8 cellular contexts compared by ENCODE assay signal in the genomic region with DNA sequence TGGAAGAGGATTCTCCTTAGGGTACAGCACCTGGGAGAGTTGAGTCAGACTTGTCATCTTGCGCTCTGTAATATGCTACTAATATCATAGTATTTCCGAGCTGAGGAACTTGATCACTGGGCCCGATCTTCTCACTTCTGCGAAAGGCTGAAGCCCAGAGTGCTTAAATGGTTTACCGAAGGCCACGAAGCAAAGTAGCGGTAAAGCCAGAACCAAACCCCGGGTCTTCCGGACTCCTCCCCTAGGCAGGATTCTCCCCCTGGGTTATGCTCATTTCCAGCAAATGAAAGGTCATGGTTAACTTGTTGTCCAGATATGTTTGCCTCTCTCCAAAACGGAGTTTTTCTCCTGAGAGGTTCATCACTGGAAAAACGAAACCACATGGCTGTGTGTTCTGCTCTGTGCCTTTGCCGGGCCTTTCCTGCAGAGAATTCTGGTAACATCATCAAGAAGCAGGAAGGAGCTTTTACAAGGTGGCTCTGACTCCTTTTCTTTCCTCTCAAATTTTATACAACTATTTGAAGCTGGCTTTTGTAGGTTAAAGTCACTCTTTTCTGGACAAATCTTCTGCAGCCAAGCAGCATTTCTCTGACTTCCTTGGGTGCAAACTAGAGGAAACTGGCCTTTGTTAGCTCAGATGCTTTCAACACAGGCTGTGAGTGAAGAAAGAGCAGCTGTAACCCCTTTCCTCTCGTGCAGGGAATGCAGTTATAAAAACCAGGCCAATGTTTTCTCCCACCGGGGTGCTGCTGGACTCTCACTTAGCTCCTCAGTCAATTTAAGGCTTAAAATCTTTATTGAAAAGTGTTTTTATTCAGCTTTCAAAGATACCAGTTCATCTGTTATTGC. TPM values are rescaled to one million over a fixed set of nuclear protein-coding genes. Genes with fewer than 3 reads are reported as not detected.
DNase-seq lines count a peak whose midpoint lies in the region; ATAC-seq and TF ChIP-seq lines count a peak whose summit lies in the region.

No MANE protein-coding gene starts in this region.

- TF ChIP-seq EP300 in upper lobe of left lung (IDR thresholded peaks at IDR 0.05) = no peak

- H3K9me3 ChIP-seq in upper lobe of left lung = no peaks in the 10 kb centered on the region

- H3K4me3 Mint-ChIP-seq in activated CD4-positive, alpha-beta T cell treated with anti-CD3 and anti-CD28 coated beads, Interleukin-2, amount 10 ng/mL, durations not matched to agents 7 days and 5 days = peak overlapping the region; percentile 64
- peak overlapping the region in 2 of 5 experiments; percentile 23 to 28 for H3K4me3 Mint-ChIP-seq in brain
- peak overlapping the region; percentile 64 for H3K4me3 Mint-ChIP-seq in memory B cell

- CTCF ChIA-PET in activated CD4-positive, alpha-beta T cell treated with anti-CD3 and anti-CD28 coated beads, Interleukin-2, amount 10 ng/mL, durations not matched to agents 7 days and 5 days (lab: Charles Lee) = interaction anchor here (0.7 to 1.4 kb wide), 9 partner anchors 15 to 971 kb away, joined by 3 to 4 read pairs (median 3); partner anchors contain the start of gene UBASH3B

- peaks cover 4 to 18% (median 11%) of the 10 kb centered on the region in 4 donors for H3K4me1 ChIP-seq in upper lobe of left lung

- no peaks in the 10 kb centered on the region for H3K27me3 ChIP-seq in upper lobe of left lung

- peak overlapping the region in 2 of 4 donors; percentile 11 to 13 for H3K4me3 ChIP-seq in upper lobe of left lung

- no peak for TF ChIP-seq CTCF in brain (conservative IDR thresholded peaks at IDR 0.05)
- TF ChIP-seq CTCF in upper lobe of left lung (IDR thresholded peaks at IDR 0.05) = no peak

- peak; percentile 18 for DNase-seq in activated CD4-positive, alpha-beta T cell treated with anti-CD3 and anti-CD28 coated beads, Interleukin-2, amount 10 ng/mL, durations not matched to agents 7 days and 5 days
- DNase-seq in activated CD4-positive, alpha-beta T cell treated with anti-CD3 and anti-CD28 coated beads, Interleukin-2, amount 50 U/mL, for 1 hour = no peak
- DNase-seq in memory B cell (ENCODE audit: low spot score in 2 of 2) (no peak), upper lobe of left lung (no peak), RKO (ENCODE audit: low spot score) (no peak)
- no peak for DNase-seq in stimulated activated CD4-positive, alpha-beta T cell treated with anti-CD3 and anti-CD28 coated beads, Interleukin-2, amount 100 ng/mL, for 48 hours

- POLR2A ChIA-PET in activated CD4-positive, alpha-beta T cell treated with anti-CD3 and anti-CD28 coated beads, Interleukin-2, amount 10 ng/mL, durations not matched to agents 7 days and 5 days (lab: Charles Lee) = no interaction called here

- peaks cover 55% of the 10 kb centered on the region for H3K4me1 Mint-ChIP-seq in activated CD4-positive, alpha-beta T cell treated with anti-CD3 and anti-CD28 coated beads, Interleukin-2, amount 10 ng/mL, durations not matched to agents 7 days and 5 days
- H3K4me1 Mint-ChIP-seq in brain (peaks cover 31% of the 10 kb centered on the region), memory B cell (peaks cover 5% of the 10 kb centered on the region)

- H3K27me3 Mint-ChIP-seq in activated CD4-positive, alpha-beta T cell treated with anti-CD3 and anti-CD28 coated beads, Interleukin-2, amount 10 ng/mL, durations not matched to agents 7 days and 5 days = no peaks in the 10 kb centered on the region
- no peaks in the 10 kb centered on the region for H3K27me3 Mint-ChIP-seq in brain
- H3K27me3 Mint-ChIP-seq in memory B cell = peaks cover 2% of the 10 kb centered on the region

- no peaks in the 10 kb centered on the region for H3K36me3 ChIP-seq in upper lobe of left lung

- 57 to 60% methylated on average over 14 of the region's 14 CpGs for WGBS in upper lobe of left lung, 2 donors

- ATAC-seq in memory B cell (ENCODE audit: low read depth) = peak; percentile 31
- ATAC-seq in upper lobe of left lung (ENCODE audit: low FRiP score in 2 of 2) = peak in 1 of 2 donors; percentile 60
- ATAC-seq in HG03159 (IDR thresholded peaks at IDR 0.05; ENCODE audit: unreplicated experiment) = no peak

- H3K27ac Mint-ChIP-seq in activated CD4-positive, alpha-beta T cell treated with anti-CD3 and anti-CD28 coated beads, Interleukin-2, amount 10 ng/mL, durations not matched to agents 7 days and 5 days = peak overlapping the region; percentile 86
- H3K27ac Mint-ChIP-seq in brain = peak overlapping the region in 4 of 5 experiments; percentile 84 to 97 (median 94)
- H3K27ac Mint-ChIP-seq in memory B cell = peak overlapping the region; percentile 60

- peak overlapping the region; percentile 61 to 74 (median 71) for H3K27ac ChIP-seq in upper lobe of left lung

- TF ChIP-seq POLR2A in upper lobe of left lung (IDR thresholded peaks at IDR 0.05) = no peak

- H3K36me3 Mint-ChIP-seq in activated CD4-positive, alpha-beta T cell treated with anti-CD3 and anti-CD28 coated beads, Interleukin-2, amount 10 ng/mL, durations not matched to agents 7 days and 5 days (ENCODE audit: low read depth) = peaks cover 8% of the 10 kb centered on the region
- H3K36me3 Mint-ChIP-seq in brain (peaks cover 24% of the 10 kb centered on the region), memory B cell (peaks cover 2% of the 10 kb centered on the region)

- no peaks in the 10 kb centered on the region for H3K9me3 Mint-ChIP-seq in activated CD4-positive, alpha-beta T cell treated with anti-CD3 and anti-CD28 coated beads, Interleukin-2, amount 10 ng/mL, durations not matched to agents 7 days and 5 days
- H3K9me3 Mint-ChIP-seq in brain = peaks cover 0 to 2% (median 0%) of the 10 kb centered on the region in 5 experiments
- H3K9me3 Mint-ChIP-seq in memory B cell = peaks cover 1% of the 10 kb centered on the region

RNA-seq across cellular contexts. Expression of gene UBASH3B, which starts 35.5 kb away (rescaled TPM):
- total RNA-seq in activated CD4-positive, alpha-beta T cell treated with anti-CD3 and anti-CD28 coated beads, Interleukin-2, amount 10 ng/mL, durations not matched to agents 7 days and 5 days = 10 to 100 TPM; 15.2 to 15.8 TPM
- polyA plus RNA-seq in brain (ENCODE audit: insufficient read depth, low read depth, low replicate concordance) = 6.2 TPM
- 10 to 100 TPM; 24.0 to 54.2 (median 40.4) TPM for total RNA-seq in upper lobe of left lung
